Comparison of ENCODE assay signal across 1 cellular context in genomic region chr2:48753228-48753627, GRCh38.
TF ChIP-seq lines count a peak whose summit lies in the region.

No MANE protein-coding gene starts in this region.

TF ChIP-seq in HepG2, 621 proteins besides CTCF, POLR2A, EP300 and RAD21 (continued from another document):
- TF ChIP-seq RERE (CRISPR knock-in tag; IDR thresholded peaks at IDR 0.05; ENCODE audit: low read depth) (no peak), ZBTB4 (CRISPR knock-in tag; IDR thresholded peaks at IDR 0.05; ENCODE audit: borderline replicate concordance) (no peak), ZFP82 (CRISPR knock-in tag; IDR thresholded peaks at IDR 0.05; ENCODE audit: borderline replicate concordance) (no peak), KDM5A (IDR thresholded peaks at IDR 0.05; ENCODE audit: borderline replicate concordance, low read length) (no peak), SMYD3 (CRISPR knock-in tag; IDR thresholded peaks at IDR 0.05) (no peak), MBNL3 (CRISPR knock-in tag; conservative IDR thresholded peaks at IDR 0.05) (no peak), XBP1 (CRISPR knock-in tag; IDR thresholded peaks at IDR 0.05) (no peak), RBM22 (optimal IDR thresholded peaks at IDR 0.05; ENCODE audit: low read length) (no peak), GFI1 (CRISPR knock-in tag; IDR thresholded peaks at IDR 0.05; ENCODE audit: borderline replicate concordance) (no peak), REPIN1 (CRISPR knock-in tag; IDR thresholded peaks at IDR 0.05; ENCODE audit: borderline replicate concordance, low read depth) (no peak), MAZ (IDR thresholded peaks at IDR 0.05; ENCODE audit: borderline replicate concordance, low read depth, low read length) (no peak), MAZ (CRISPR knock-in tag; IDR thresholded peaks at IDR 0.05; ENCODE audit: low read depth) (no peak), ZGPAT (CRISPR knock-in tag; IDR thresholded peaks at IDR 0.05) (no peak), ZNF780A (CRISPR knock-in tag; IDR thresholded peaks at IDR 0.05) (no peak)
- TF ChIP-seq, protein P1, sequence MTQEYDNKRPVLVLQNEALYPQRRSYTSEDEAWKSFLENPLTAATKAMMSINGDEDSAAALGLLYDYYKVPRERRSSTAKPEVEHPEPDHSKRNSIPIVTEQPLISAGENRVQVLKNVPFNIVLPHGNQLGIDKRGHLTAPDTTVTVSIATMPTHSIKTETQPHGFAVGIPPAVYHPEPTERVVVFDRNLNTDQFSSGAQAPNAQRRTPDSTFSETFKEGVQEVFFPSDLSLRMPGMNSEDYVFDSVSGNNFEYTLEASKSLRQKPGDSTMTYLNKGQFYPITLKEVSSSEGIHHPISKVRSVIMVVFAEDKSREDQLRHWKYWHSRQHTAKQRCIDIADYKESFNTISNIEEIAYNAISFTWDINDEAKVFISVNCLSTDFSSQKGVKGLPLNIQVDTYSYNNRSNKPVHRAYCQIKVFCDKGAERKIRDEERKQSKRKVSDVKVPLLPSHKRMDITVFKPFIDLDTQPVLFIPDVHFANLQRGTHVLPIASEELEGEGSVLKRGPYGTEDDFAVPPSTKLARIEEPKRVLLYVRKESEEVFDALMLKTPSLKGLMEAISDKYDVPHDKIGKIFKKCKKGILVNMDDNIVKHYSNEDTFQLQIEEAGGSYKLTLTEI (CRISPR knock-in tag; conservative IDR thresholded peaks at IDR 0.05), result no peak
- TF ChIP-seq, protein P2, sequence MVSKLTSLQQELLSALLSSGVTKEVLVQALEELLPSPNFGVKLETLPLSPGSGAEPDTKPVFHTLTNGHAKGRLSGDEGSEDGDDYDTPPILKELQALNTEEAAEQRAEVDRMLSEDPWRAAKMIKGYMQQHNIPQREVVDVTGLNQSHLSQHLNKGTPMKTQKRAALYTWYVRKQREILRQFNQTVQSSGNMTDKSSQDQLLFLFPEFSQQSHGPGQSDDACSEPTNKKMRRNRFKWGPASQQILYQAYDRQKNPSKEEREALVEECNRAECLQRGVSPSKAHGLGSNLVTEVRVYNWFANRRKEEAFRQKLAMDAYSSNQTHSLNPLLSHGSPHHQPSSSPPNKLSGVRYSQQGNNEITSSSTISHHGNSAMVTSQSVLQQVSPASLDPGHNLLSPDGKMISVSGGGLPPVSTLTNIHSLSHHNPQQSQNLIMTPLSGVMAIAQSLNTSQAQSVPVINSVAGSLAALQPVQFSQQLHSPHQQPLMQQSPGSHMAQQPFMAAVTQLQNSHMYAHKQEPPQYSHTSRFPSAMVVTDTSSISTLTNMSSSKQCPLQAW (CRISPR knock-in tag; IDR thresholded peaks at IDR 0.05), result no peak
